In the genomic region with DNA sequence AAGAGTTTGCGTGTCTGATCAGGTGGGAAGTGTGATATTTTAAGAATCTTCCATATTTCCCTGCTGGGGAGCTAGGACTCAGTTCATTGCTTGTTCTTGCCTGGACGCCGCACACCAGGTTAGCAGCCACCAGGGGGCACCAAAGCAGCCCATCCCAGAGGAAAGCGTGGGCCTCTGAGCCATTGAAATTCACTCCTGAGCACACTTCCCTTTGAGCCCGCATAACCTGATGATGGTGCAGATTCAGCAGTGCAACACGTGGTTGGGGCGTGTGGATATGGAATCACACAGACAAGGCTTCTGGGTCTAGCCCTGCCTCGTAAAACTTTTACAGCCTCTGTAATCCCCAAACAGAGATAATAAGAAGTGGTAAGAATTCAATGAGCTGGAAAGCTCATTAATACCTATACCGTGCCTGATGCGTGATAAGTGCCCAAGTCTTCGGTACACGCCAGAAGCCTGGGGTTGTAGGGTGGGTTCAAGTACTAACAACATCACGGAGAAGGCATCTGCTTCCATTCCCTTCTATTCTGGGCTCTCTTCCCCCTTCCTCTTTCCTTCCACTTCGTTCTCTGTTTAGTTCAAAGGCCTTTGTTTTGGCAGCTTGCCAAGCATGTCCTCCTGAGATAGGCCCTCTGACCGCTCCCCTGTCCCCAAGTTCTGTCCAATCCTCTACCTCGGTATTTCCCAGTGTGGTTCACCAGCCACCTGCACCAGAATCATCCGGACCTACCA, we compare ENCODE assay signal across 7 cellular contexts.
A peak's percentile ranks its signal among the peaks of the same experiment; 100 is the strongest.
DNase-seq lines count a peak whose midpoint lies in the region; ATAC-seq and TF ChIP-seq lines count a peak whose summit lies in the region.

No MANE protein-coding gene starts in this region.

- TF ChIP-seq CTCF in ascending aorta (IDR thresholded peaks at IDR 0.05): peak; percentile 68 to 91 (median 84)
- peak; percentile 90 for TF ChIP-seq CTCF in hepatocyte (IDR thresholded peaks at IDR 0.05; ENCODE audit: poor library complexity)

- H3K4me1 ChIP-seq in ascending aorta: peaks cover 0 to 3% of the 10 kb centered on the region in 2 donors
- no peaks in the 10 kb centered on the region for H3K4me1 ChIP-seq in hepatocyte (ENCODE audit: insufficient read depth)

- H3K9me2 ChIP-seq in hepatocyte (replicated peaks; ENCODE audit: insufficient read depth): no peaks in the 10 kb centered on the region

- H4K20me1 ChIP-seq in hepatocyte (ENCODE audit: insufficient read depth, poor library complexity, severe bottlenecking): no peaks in the 10 kb centered on the region

- H3K79me2 ChIP-seq in hepatocyte: no peaks in the 10 kb centered on the region

- WGBS in hepatocyte (ENCODE audit: low lambda C conversion rate, missing lambda C conversion rate): 24% methylated on average over 17 of the region's 17 CpGs

- H3K27me3 ChIP-seq in ascending aorta (no peaks in the 10 kb centered on the region), hepatocyte (peaks cover 4% of the 10 kb centered on the region)

- H3K4me2 ChIP-seq in hepatocyte: peak overlapping the region; percentile 60

- DNase-seq in NCI-H146 (lab: John Stamatoyannopoulos, UW) (peak; percentile 71), T-helper 22 cell (ENCODE audit: low read depth) (peak; percentile 39), ascending aorta (ENCODE audit: low spot score in 2 of 2) (peak; percentile 56 to 94), hepatocyte (ENCODE audit: low spot score) (peak; percentile 93), sciatic nerve (ENCODE audit: low spot score) (peak; percentile 94)

- ATAC-seq in GM18499 (IDR thresholded peaks at IDR 0.05; ENCODE audit: insufficient read depth, unreplicated experiment): peak; percentile 56
- ATAC-seq in HG02852 (IDR thresholded peaks at IDR 0.05; ENCODE audit: unreplicated experiment): peak; percentile 92
- peak; percentile 97 for ATAC-seq in sciatic nerve

- intact Hi-C loops in ascending aorta (cut with DNase I): no loop called here
- intact Hi-C loops in sciatic nerve (cut with DNase I): loop anchor here (5.0 kb wide), 1 partner anchor 33 kb away; no protein-coding TSS in a partner anchor

- H2AFZ ChIP-seq in hepatocyte: peak overlapping the region; percentile 51

- H3K27ac ChIP-seq in ascending aorta (peak overlapping the region; percentile 66 to 78), hepatocyte (peak overlapping the region; percentile 76)

- no peaks in the 10 kb centered on the region for H3K36me3 ChIP-seq in ascending aorta
- H3K36me3 ChIP-seq in hepatocyte (replicated peaks; ENCODE audit: insufficient read depth, low read depth): no peaks in the 10 kb centered on the region

- H3K4me3 ChIP-seq in ascending aorta (peak overlapping the region in 1 of 2 donors; percentile 44), hepatocyte (no peak overlapping the region)

- H3K9me3 ChIP-seq in ascending aorta (peaks cover 0 to 12% of the 10 kb centered on the region in 2 donors), hepatocyte (ENCODE audit: low read depth) (no peaks in the 10 kb centered on the region)

Comparison
In these comparisons a context has a peak if more than half of its experiments do, and no peak if none do; other contexts are left out.
1. DNase-seq: peak in every context shown above with its lines; median percentile 94 in sciatic nerve; 93 in hepatocyte; 75 in ascending aorta; 71 in NCI-H146; 39 in T-helper 22 cell.